Comparison of ENCODE assay signal across 31 cellular contexts in genomic region chr11:110798231-110798630, GRCh38.
"Had no signal": no experiment of that assay in that cellular context is flagged by ENCODE, and none has a peak within 500 bp of the region (broad histone marks: within the 10 kb centered on the region; RNA-seq: fewer than 3 reads in every experiment).

No MANE protein-coding gene starts in this region.

- H3K4me3 ChIP-seq: gastroesophageal sphincter, hepatocyte, neural progenitor cell, psoas muscle, right atrium auricular region, smooth muscle cell, stomach, thyroid gland, upper lobe of right lung had no signal

- H3K4me3 Mint-ChIP-seq: activated B cell treated with CpG ODN at 0.5 μM for 24 hours; activated CD4-positive, alpha-beta memory T cell treated with anti-CD3 and anti-CD28 coated beads for 36 hours; activated T-helper 17 cell treated with anti-CD3 and anti-CD28 coated beads, Interleukin-2, amount 50 U/mL, for 72 hours; naive thymus-derived CD8-positive, alpha-beta T cell; neural progenitor cell; stimulated activated memory B cell treated with anti-CD40 and anti-IgM and Interleukin-4, amounts not matched to agents 10 μg/mL and 1 μg/mL and 100 μg/mL, for 72 hours; T-helper 2 cell treated with Interferon-gamma antibody and Interleukin-4, amounts not matched to agents 5 μg/mL and 100 μg/mL, for 36 hours had no signal

- H3K9me3 Mint-ChIP-seq: activated B cell treated with CpG ODN at 0.5 μM for 24 hours; activated CD4-positive, alpha-beta memory T cell treated with anti-CD3 and anti-CD28 coated beads for 36 hours; activated T-helper 17 cell treated with anti-CD3 and anti-CD28 coated beads, Interleukin-2, amount 50 U/mL, for 72 hours; naive thymus-derived CD8-positive, alpha-beta T cell; neural progenitor cell; stimulated activated memory B cell treated with anti-CD40 and anti-IgM and Interleukin-4, amounts not matched to agents 10 μg/mL and 1 μg/mL and 100 μg/mL, for 72 hours; T-helper 2 cell treated with Interferon-gamma antibody and Interleukin-4, amounts not matched to agents 5 μg/mL and 100 μg/mL, for 36 hours had no signal

- H3K27me3 ChIP-seq: gastroesophageal sphincter, hepatocyte, neural progenitor cell, right atrium auricular region, stomach, thyroid gland, upper lobe of right lung had no signal

- H3K27ac Mint-ChIP-seq: activated CD4-positive, alpha-beta memory T cell treated with anti-CD3 and anti-CD28 coated beads for 36 hours; activated T-helper 17 cell treated with anti-CD3 and anti-CD28 coated beads, Interleukin-2, amount 50 U/mL, for 72 hours; naive thymus-derived CD8-positive, alpha-beta T cell; neural progenitor cell; stimulated activated memory B cell treated with anti-CD40 and anti-IgM and Interleukin-4, amounts not matched to agents 10 μg/mL and 1 μg/mL and 100 μg/mL, for 72 hours; T-helper 2 cell treated with Interferon-gamma antibody and Interleukin-4, amounts not matched to agents 5 μg/mL and 100 μg/mL, for 36 hours had no signal

- H3K4me1 ChIP-seq: gastroesophageal sphincter, parathyroid adenoma, psoas muscle, right atrium auricular region, thyroid gland, upper lobe of right lung had no signal

- H3K36me3 Mint-ChIP-seq: activated CD4-positive, alpha-beta memory T cell treated with anti-CD3 and anti-CD28 coated beads for 36 hours; naive thymus-derived CD8-positive, alpha-beta T cell; neural progenitor cell; stimulated activated memory B cell treated with anti-CD40 and anti-IgM and Interleukin-4, amounts not matched to agents 10 μg/mL and 1 μg/mL and 100 μg/mL, for 72 hours had no signal

- H3K9me3 ChIP-seq: gastroesophageal sphincter, psoas muscle, right atrium auricular region, stomach, thyroid gland, upper lobe of right lung had no signal

- H3K36me3 ChIP-seq: gastroesophageal sphincter, neural progenitor cell, right atrium auricular region, stomach, thyroid gland, upper lobe of right lung had no signal

- H3K27ac ChIP-seq: gastroesophageal sphincter, hepatocyte, neural progenitor cell, parathyroid adenoma, psoas muscle, right atrium auricular region, stomach, thyroid gland, upper lobe of right lung had no signal

- ATAC-seq: activated T-helper 17 cell treated with anti-CD3 and anti-CD28 coated beads, Interleukin-2, amount 50 U/mL, for 72 hours; gastroesophageal sphincter; naive thymus-derived CD8-positive, alpha-beta T cell; psoas muscle had no signal

- DNase-seq: activated B cell treated with CpG ODN at 0.5 μM for 24 hours; activated CD4-positive, alpha-beta memory T cell treated with anti-CD3 and anti-CD28 coated beads for 36 hours; activated CD4-positive, alpha-beta T cell treated with anti-CD3 and anti-CD28 coated beads for 4 hours; activated CD8-positive, alpha-beta memory T cell treated with anti-CD3 and anti-CD28 coated beads, Interleukin-2, amount 50 U/mL, for 4 hours; activated gamma-delta T cell treated with Interleukin-2 at 50 U/mL for 16 hours; activated naive CD4-positive, alpha-beta T cell treated with anti-CD3 and anti-CD28 coated beads, Interleukin-2, amount 50 U/mL, for 16 hours; activated T-cell treated with anti-CD3 and anti-CD28 coated beads, Interleukin-2, amount 50 U/mL, for 1 hour; effector CD8-positive, alpha-beta T cell; erythroblast; left cardiac atrium; left ventricle myocardium superior; midbrain; naive thymus-derived CD8-positive, alpha-beta T cell; occipital lobe; psoas muscle; stimulated activated CD4-positive, alpha-beta T cell treated with anti-CD3 and anti-CD28 coated beads, Interleukin-1b, Interleukin-23, amount 100 ng/mL, for 48 hours; stimulated activated CD4-positive, alpha-beta T cell treated with anti-CD3 and anti-CD28 coated beads, Interleukin-4, amount 100 ng/mL, for 4 hours; stimulated activated CD8-positive, alpha-beta memory T cell treated with anti-CD3 and anti-CD28 coated beads, Interleukin-4, amount 100 ng/mL, for 48 hours; stomach; T-helper 1 cell; thyroid gland; upper lobe of right lung had no signal

- H3K27me3 Mint-ChIP-seq: activated CD4-positive, alpha-beta memory T cell treated with anti-CD3 and anti-CD28 coated beads for 36 hours; activated T-helper 17 cell treated with anti-CD3 and anti-CD28 coated beads, Interleukin-2, amount 50 U/mL, for 72 hours had no signal

- H3K4me1 Mint-ChIP-seq: activated T-helper 17 cell treated with anti-CD3 and anti-CD28 coated beads, Interleukin-2, amount 50 U/mL, for 72 hours; neural progenitor cell had no signal
